Comparison of ENCODE assay signal across 13 cellular contexts in the genomic region with DNA sequence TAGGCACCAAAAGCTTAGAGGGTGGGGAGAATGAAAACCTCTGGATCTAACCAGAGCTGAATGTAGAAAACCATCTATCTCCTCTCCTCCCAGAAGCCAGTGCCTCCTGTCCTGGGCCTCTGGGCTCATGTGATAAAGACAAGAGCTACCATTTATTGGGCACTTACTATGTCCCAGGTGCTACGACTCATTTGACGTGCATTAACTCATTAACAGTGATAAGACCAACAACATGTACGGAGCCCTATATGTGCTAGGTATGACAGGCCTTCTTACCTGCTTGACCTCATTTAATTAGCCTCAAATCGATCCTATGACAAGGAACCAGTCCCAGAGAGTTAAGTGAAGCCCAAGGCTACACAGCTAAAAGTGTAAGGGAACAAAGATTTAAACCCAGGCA. TPM values are rescaled to one million over a fixed set of nuclear protein-coding genes. Genes with fewer than 3 reads are reported as not detected.
A peak's percentile ranks its signal among the peaks of the same experiment; 100 is the strongest.
DNase-seq lines count a peak whose midpoint lies in the region; ATAC-seq and TF ChIP-seq lines count a peak whose summit lies in the region.
"Had no signal": no experiment of that assay in that cellular context is flagged by ENCODE, and none has a peak within 500 bp of the region (broad histone marks: within the 10 kb centered on the region; RNA-seq: fewer than 3 reads in every experiment).

No MANE protein-coding gene starts in this region.

- peak overlapping the region; percentile 81 to 92 (median 90) for H3K27ac Mint-ChIP-seq in CD4-positive, alpha-beta memory T cell
- peak overlapping the region; percentile 90 to 99 for H3K27ac Mint-ChIP-seq in T-cell

- peaks cover 99% of the 10 kb centered on the region for H3K4me1 ChIP-seq in CD4-positive, alpha-beta memory T cell (ENCODE audit: insufficient read depth, low read length)
- peaks cover 52 to 96% (median 73%) of the 10 kb centered on the region in 3 donors for H3K4me1 ChIP-seq in esophagus squamous epithelium
- peaks cover 50 to 68% (median 54%) of the 10 kb centered on the region in 3 donors for H3K4me1 ChIP-seq in skeletal muscle tissue (ENCODE audit: control insufficient read depth in 3 of 3, insufficient read depth in 3 of 3, low read length in 3 of 3)

- H3K36me3 ChIP-seq in CD4-positive, alpha-beta memory T cell (ENCODE audit: insufficient read depth, low read length), result peaks cover 5% of the 10 kb centered on the region
- H3K36me3 ChIP-seq in esophagus squamous epithelium, result peaks cover 0 to 17% (median 0%) of the 10 kb centered on the region in 3 donors
- peaks cover under 1 to 2% (median 1%) of the 10 kb centered on the region in 3 donors for H3K36me3 ChIP-seq in skeletal muscle tissue (ENCODE audit: control insufficient read depth in 3 of 3, insufficient read depth in 3 of 3, low read length in 3 of 3)

- H3K4me3 ChIP-seq in CD4-positive, alpha-beta memory T cell (ENCODE audit: low read length in 2 of 2), result no peak overlapping the region
- H3K4me3 ChIP-seq in esophagus squamous epithelium (no peak overlapping the region), skeletal muscle tissue (ENCODE audit: low read length in 3 of 3) (no peak overlapping the region)

- peaks cover 77 to 97% (median 86%) of the 10 kb centered on the region in 4 donors for H3K4me1 Mint-ChIP-seq in CD4-positive, alpha-beta memory T cell
- peaks cover 94 to 96% (median 95%) of the 10 kb centered on the region in 3 donors for H3K4me1 Mint-ChIP-seq in T-cell

- no peak for TF ChIP-seq POLR2A in esophagus squamous epithelium (IDR thresholded peaks at IDR 0.05)
- TF ChIP-seq POLR2A in GM18505 (IDR thresholded peaks at IDR 0.05; ENCODE audit: borderline replicate concordance, extremely low read depth, insufficient read depth, insufficient read length), result no peak

- H3K9me3 ChIP-seq in CD4-positive, alpha-beta memory T cell (ENCODE audit: control insufficient read depth in 1 of 2, low read length in 2 of 2), result no peaks in the 10 kb centered on the region
- H3K9me3 ChIP-seq in esophagus squamous epithelium (no peaks in the 10 kb centered on the region), skeletal muscle tissue (ENCODE audit: control insufficient read depth in 3 of 3, low read length in 3 of 3) (no peaks in the 10 kb centered on the region)

- no peaks in the 10 kb centered on the region for H3K27me3 ChIP-seq in CD4-positive, alpha-beta memory T cell (ENCODE audit: insufficient read depth, low read length)
- H3K27me3 ChIP-seq in esophagus squamous epithelium (no peaks in the 10 kb centered on the region), skeletal muscle tissue (ENCODE audit: control insufficient read depth in 3 of 3, insufficient read depth in 3 of 3, low read length in 3 of 3) (no peaks in the 10 kb centered on the region)

- intact Hi-C loops in CD4-positive, alpha-beta memory T cell (cut with micrococcal nuclease), result loop anchor here (5.0 kb wide), 1 partner anchor 33 kb away; no protein-coding TSS in a partner anchor
- intact Hi-C loops in esophagus squamous epithelium (cut with DNase I), result no loop called here

- WGBS in esophagus squamous epithelium, 2 donors, result 77 to 81% methylated on average over 4 of the region's 4 CpGs

- H3K9ac ChIP-seq in skeletal muscle tissue (ENCODE audit: low read depth in 1 of 3, low read length in 3 of 3), result no peak overlapping the region

- CTCF ChIA-PET in CD4-positive, alpha-beta memory T cell (lab: Charles Lee; ENCODE audit: partially characterized antibody), result interaction anchor here (1.0 to 4.8 kb wide), 9 partner anchors 11 to 130 kb away, joined by 3 to 26 read pairs (median 5); no protein-coding TSS in a partner anchor
- CTCF ChIA-PET in T-cell (lab: Charles Lee), result interaction anchor here (0.6 to 1.0 kb wide), 2 partner anchors 19 to 96 kb away, joined by 3 to 4 read pairs; no protein-coding TSS in a partner anchor

- H3K27ac ChIP-seq in CD4-positive, alpha-beta memory T cell (ENCODE audit: low read depth, low read length), result peak overlapping the region; percentile 36
- H3K27ac ChIP-seq in esophagus squamous epithelium (peak overlapping the region; percentile 32 to 92 (median 85)), skeletal muscle tissue (ENCODE audit: low read depth, low read length) (peak overlapping the region; percentile 11)

- peaks cover 27 to 42% of the 10 kb centered on the region in 2 donors for H3K36me3 Mint-ChIP-seq in CD4-positive, alpha-beta memory T cell
- H3K36me3 Mint-ChIP-seq in T-cell, result peaks cover 18% of the 10 kb centered on the region

- H3K27me3 Mint-ChIP-seq in CD4-positive, alpha-beta memory T cell, result no peaks in the 10 kb centered on the region
- H3K27me3 Mint-ChIP-seq in T-cell, result no peaks in the 10 kb centered on the region

- ATAC-seq in T-cell (replicated peaks in 1 of 4) (no peak), HG02588 (IDR thresholded peaks at IDR 0.05; ENCODE audit: unreplicated experiment) (no peak), GM18505 (IDR thresholded peaks at IDR 0.05; ENCODE audit: unreplicated experiment) (no peak)

- H3K9me3 Mint-ChIP-seq in CD4-positive, alpha-beta memory T cell, result no peaks in the 10 kb centered on the region
- H3K9me3 Mint-ChIP-seq in T-cell, result no peaks in the 10 kb centered on the region
- H3K9me3 Mint-ChIP-seq: H9 had no signal

- POLR2A ChIA-PET in CD4-positive, alpha-beta memory T cell (lab: Charles Lee; ENCODE audit: partially characterized antibody), result interaction anchor here (0.9 to 25.1 kb wide), 6 partner anchors 9 to 214 kb away, joined by 3 to 734 read pairs (median 5); a partner anchor contains a TSS
- POLR2A ChIA-PET in T-cell (lab: Charles Lee), result interaction anchor here in 1 of 2 donors (0.6 kb wide), 1 partner anchor 24 kb away, joined by 3 read pairs; no protein-coding TSS in a partner anchor

- DNase-seq in CD4-positive, alpha-beta memory T cell, result no peak
- DNase-seq in T-cell (no peak), esophagus squamous epithelium (lab: John Stamatoyannopoulos, UW) (no peak), inferior parietal cortex (ENCODE audit: extremely low spot score) (no peak)
- DNase-seq: activated CD8-positive, alpha-beta memory T cell treated with anti-CD3 and anti-CD28 coated beads for 24 hours; amygdala; H9; MV-4-11; occipital lobe; SW 1271 had no signal

- H3K4me3 Mint-ChIP-seq in CD4-positive, alpha-beta memory T cell, result peak overlapping the region in 7 of 8 donors; percentile 27 to 77 (median 63)
- peak overlapping the region in 1 of 3 donors; percentile 66 for H3K4me3 Mint-ChIP-seq in T-cell
- H3K4me3 Mint-ChIP-seq: H9 had no signal

- no peak for TF ChIP-seq CTCF in esophagus squamous epithelium (IDR thresholded peaks at IDR 0.05)

RNA-seq across cellular contexts. Expression of a gene that starts 19.7 kb away (rescaled TPM):
- 100 to 1,000 TPM; 244 to 255 TPM for total RNA-seq in CD4-positive, alpha-beta memory T cell
- 100 to 1,000 TPM; 436 to 602 TPM for polyA plus RNA-seq in CD4-positive, alpha-beta memory T cell
- total RNA-seq in T-cell (100 to 1,000 TPM; 272 to 342 (median 320) TPM), esophagus squamous epithelium (100 to 1,000 TPM in 3 of 4 donors, 10 to 100 TPM in 1; 89.4 to 146 (median 126) TPM), skeletal muscle tissue (67.3 TPM)

Comparison
In these comparisons a context has a peak if more than half of its experiments do, and no peak if none do; other contexts are left out.
1. H3K27ac ChIP-seq: peak in every context shown above with its lines; median percentile 85 in esophagus squamous epithelium; 36 in CD4-positive, alpha-beta memory T cell; 11 in skeletal muscle tissue.